ENCODE assay signal across 7 cellular contexts in the genomic region with DNA sequence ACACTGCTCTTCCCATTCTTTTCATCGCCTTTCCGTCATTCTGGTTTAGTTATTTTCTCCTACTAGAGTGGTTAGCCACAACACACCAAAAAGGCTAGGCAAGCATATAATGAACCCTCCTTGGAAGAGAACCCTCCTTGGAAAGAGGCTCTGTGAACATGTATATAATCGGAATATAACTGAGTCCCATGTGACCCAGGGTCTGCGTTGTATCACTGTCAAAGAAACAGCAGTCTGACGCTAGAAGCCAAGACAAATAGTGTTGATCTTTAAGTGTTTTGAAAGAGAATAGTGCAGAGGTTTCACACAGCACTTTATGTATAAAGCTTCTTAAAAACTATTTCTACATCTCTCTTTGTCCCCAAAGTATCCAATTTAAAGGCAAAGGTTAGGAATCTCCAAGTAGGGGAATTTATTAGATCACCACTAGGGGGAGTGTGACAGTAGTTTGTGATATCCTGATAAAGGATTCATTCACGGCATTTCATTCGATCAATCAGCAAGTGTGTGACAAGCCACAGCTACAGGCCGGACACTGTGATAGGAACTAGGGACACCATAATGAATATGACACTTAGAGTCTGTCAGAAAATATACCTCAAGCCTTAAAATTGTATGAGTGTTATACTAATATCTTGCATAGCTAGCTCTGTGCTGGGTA.
DNase-seq lines count a peak whose midpoint lies in the region; ATAC-seq, FAIRE-seq and TF ChIP-seq lines count a peak whose summit lies in the region.

No MANE protein-coding gene starts in this region.

- in situ Hi-C loops in mammary epithelial cell (cut with MboI; ENCODE audit: low sequenced_read_pairs in 2 of 2) = loop anchor here in 1 of 2 donors (10.0 to 25.0 kb wide), 2 partner anchors 106 to 1121 kb away; a partner anchor contains a TSS

- no peaks in the 10 kb centered on the region for H3K4me1 Mint-ChIP-seq in HFFc6 (ENCODE audit: low read depth)

- TF ChIP-seq POLR2A in GM12891 (IDR thresholded peaks at IDR 0.05; ENCODE audit: low read depth, low read length) (no peak), right lobe of liver (IDR thresholded peaks at IDR 0.05) (no peak)

- peak; percentile 62 for FAIRE-seq in GM12891 (lab: Jason Lieb, UNC)

- H3K36me3 Mint-ChIP-seq in HFFc6 (ENCODE audit: low read depth) = no peaks in the 10 kb centered on the region

- no peaks in the 10 kb centered on the region for H3K79me2 ChIP-seq in mammary epithelial cell (ENCODE audit: insufficient read depth, low read length)

- no peak overlapping the region for H3K4me3 Mint-ChIP-seq in HFFc6

- no peaks in the 10 kb centered on the region for H3K27me3 ChIP-seq in mammary epithelial cell (ENCODE audit: insufficient read depth, low read length)
- H3K27me3 ChIP-seq in right lobe of liver = no peaks in the 10 kb centered on the region

- 56% methylated on average over 8 of the region's 8 CpGs for WGBS in mammary epithelial cell (ENCODE audit: low coverage, missing lambda C conversion rate)
- WGBS in right lobe of liver (ENCODE audit: insufficient coverage, low coverage, low lambda C conversion rate, missing lambda C conversion rate) = 37% methylated on average over 8 of the region's 8 CpGs

- TF ChIP-seq CTCF in HFFc6 (IDR thresholded peaks at IDR 0.05) (peak; percentile 92), mammary epithelial cell (conservative IDR thresholded peaks at IDR 0.05 in 1 of 2, IDR thresholded peaks at IDR 0.05 in 1 of 2; ENCODE audit: extremely low read depth in 1 of 2, insufficient read depth in 1 of 2, low read depth in 1 of 2, low read length in 2 of 2) (peak; percentile 70 to 73), right lobe of liver (IDR thresholded peaks at IDR 0.05) (peak; percentile 66 to 75 (median 70))

- H3K4me1 ChIP-seq in mammary epithelial cell (ENCODE audit: insufficient read depth, low read length) = no peaks in the 10 kb centered on the region
- H3K4me1 ChIP-seq in right lobe of liver = peaks cover 0 to 6% (median 0%) of the 10 kb centered on the region in 4 donors

- dilution Hi-C loops in mammary epithelial cell (cut with HindIII; ENCODE audit: low sequenced_read_pairs) = no loop called here

- H3K9me3 Mint-ChIP-seq in HFFc6 = no peaks in the 10 kb centered on the region

- no peaks in the 10 kb centered on the region for H3K36me3 ChIP-seq in mammary epithelial cell (ENCODE audit: insufficient read depth, low read length)
- no peaks in the 10 kb centered on the region for H3K36me3 ChIP-seq in right lobe of liver

- H3K9me3 ChIP-seq in mammary epithelial cell (replicated peaks; ENCODE audit: insufficient read depth, low read length) = no peaks in the 10 kb centered on the region
- no peaks in the 10 kb centered on the region for H3K9me3 ChIP-seq in right lobe of liver

- H3K27me3 Mint-ChIP-seq in HFFc6 (ENCODE audit: insufficient read depth) = peaks cover 1% of the 10 kb centered on the region

- H2AFZ ChIP-seq in mammary epithelial cell (ENCODE audit: low read depth, low read length) = no peak overlapping the region

- no peak overlapping the region for H3K27ac Mint-ChIP-seq in HFFc6

- H3K9ac ChIP-seq in mammary epithelial cell (ENCODE audit: insufficient read depth, low read length) = no peak overlapping the region

- H3K27ac ChIP-seq in mammary epithelial cell (ENCODE audit: insufficient read depth, low read depth, low read length) (no peak overlapping the region), right lobe of liver (no peak overlapping the region)

- no peaks in the 10 kb centered on the region for H4K20me1 ChIP-seq in mammary epithelial cell (ENCODE audit: insufficient read depth, low read length)

- intact Hi-C loops in mammary epithelial cell (cut with micrococcal nuclease) = loop anchor here (1.0 to 2.0 kb wide), 2 partner anchors 236 to 1118 kb away; no protein-coding TSS in a partner anchor
- intact Hi-C loops in right lobe of liver (cut with DNase I) = no loop called here

- CTCF ChIA-PET in mammary epithelial cell (lab: Charles Lee; ENCODE audit: low non-redundant PET) = no interaction called here

- H3K4me2 ChIP-seq in mammary epithelial cell (ENCODE audit: insufficient read depth, low read depth, low read length) = peak overlapping the region; percentile 33

- DNase-seq in GM12891 (ENCODE audit: insufficient read length, low spot score) (no peak), HFFc6 (no peak), NCI-H345 (lab: John Stamatoyannopoulos, UW) (peak; percentile 37), mammary epithelial cell (peak; percentile 20), right lobe of liver (no peak)

- peak; percentile 93 to 96 (median 95) for ATAC-seq in right lobe of liver
- no peak for ATAC-seq in HG03108 (IDR thresholded peaks at IDR 0.05; ENCODE audit: unreplicated experiment)
- ATAC-seq in HG03460 (IDR thresholded peaks at IDR 0.05; ENCODE audit: unreplicated experiment) = no peak

- H3K4me3 ChIP-seq in mammary epithelial cell (replicated peaks in 1 of 3; ENCODE audit: insufficient read depth in 1 of 3, low read depth in 2 of 3, low read length in 3 of 3) = no peak overlapping the region
- H3K4me3 ChIP-seq in right lobe of liver = no peak overlapping the region

- no TSS peak for BruUV-seq in mammary epithelial cell (replicated peaks; lab: Mats Ljungman, UMichigan)

TF ChIP-seq in GM12891, 5 proteins besides CTCF, POLR2A, EP300 and RAD21:
- TF ChIP-seq POLR2AphosphoS5 (IDR thresholded peaks at IDR 0.05; ENCODE audit: low read depth, low read length) (no peak), SPI1 (IDR thresholded peaks at IDR 0.05; ENCODE audit: low read depth, low read length) (no peak), POU2F2 (IDR thresholded peaks at IDR 0.05; ENCODE audit: low read depth, low read length) (no peak), PAX5 (IDR thresholded peaks at IDR 0.05; ENCODE audit: insufficient read depth, low read length, severe bottlenecking) (no peak), TAF1 (IDR thresholded peaks at IDR 0.05; ENCODE audit: low read depth, low read length) (no peak)

Comparison
In these comparisons a context has a peak if more than half of its experiments do, and no peak if none do; other contexts are left out.
1. DNase-seq: peak in NCI-H345 (single experiment) and mammary epithelial cell (single experiment); none in GM12891 (single experiment), HFFc6 (single experiment) and right lobe of liver (0 of 3).
2. ATAC-seq: peak in right lobe of liver (4 of 4); none in HG03108 (single experiment) and HG03460 (single experiment).
3. Peak in every context shown above with its lines, with median percentiles within 50 percentile points of each other: CTCF ChIP-seq.